ENCODE assay signal across 1 cellular context in the genomic region with DNA sequence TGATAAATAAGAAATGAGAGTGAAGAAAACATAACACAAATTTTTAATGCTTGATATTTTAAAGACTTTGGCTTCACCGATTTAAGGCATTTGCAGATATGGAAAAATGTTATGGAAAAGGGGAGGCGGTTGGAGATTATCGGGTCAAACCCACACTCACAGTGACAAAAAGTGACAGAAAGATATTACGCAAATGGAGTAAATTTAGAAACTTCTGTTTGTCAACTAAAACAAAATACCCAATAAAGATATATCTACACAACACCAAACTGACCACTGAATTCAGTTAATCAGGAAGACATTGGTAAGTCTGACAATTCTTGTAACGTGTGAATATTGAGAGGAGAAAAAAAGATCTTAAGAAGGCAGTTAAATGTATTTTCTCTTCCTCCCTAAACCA.
TF ChIP-seq lines count a peak whose summit lies in the region.

No MANE protein-coding gene starts in this region.

TF ChIP-seq in HepG2, 621 proteins besides CTCF, POLR2A, EP300 and RAD21:
- no peak for TF ChIP-seq ZNF34 (CRISPR knock-in tag; IDR thresholded peaks at IDR 0.05; ENCODE audit: borderline replicate concordance)
- TF ChIP-seq HNRNPLL (IDR thresholded peaks at IDR 0.05; ENCODE audit: low read depth, low read length, poor library complexity, severe bottlenecking), result peak; percentile 19
